11 cellular contexts compared by ENCODE assay signal in the genomic region with DNA sequence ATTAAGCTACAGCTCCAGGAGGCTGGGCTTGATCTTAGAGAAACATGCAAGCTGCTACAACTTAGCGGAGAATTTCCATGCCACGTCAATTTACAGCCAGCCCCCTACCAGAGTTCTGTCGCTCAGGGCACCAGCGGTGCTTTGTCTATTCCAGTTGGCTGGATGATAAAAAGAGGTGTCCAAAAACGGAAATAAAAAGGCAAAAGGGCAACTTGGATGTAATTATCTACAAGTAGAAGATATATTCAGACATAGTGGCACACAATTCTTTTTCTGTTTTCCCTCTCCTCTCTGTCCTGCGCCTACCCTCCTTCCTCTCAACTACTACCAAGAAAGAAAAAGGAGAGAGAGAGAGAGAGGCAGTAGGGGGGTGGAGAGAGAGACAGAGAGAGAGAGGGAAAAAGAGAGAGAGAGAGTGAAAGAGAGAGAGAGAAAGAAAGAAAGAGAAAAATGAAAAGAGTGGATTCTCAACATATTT. TPM values are rescaled to one million over a fixed set of nuclear protein-coding genes. Genes with fewer than 3 reads are reported as not detected.
DNase-seq lines count a peak whose midpoint lies in the region; ATAC-seq, FAIRE-seq and TF ChIP-seq lines count a peak whose summit lies in the region.
"Had no signal": no experiment of that assay in that cellular context is flagged by ENCODE, and none has a peak within 500 bp of the region (broad histone marks: within the 10 kb centered on the region; RNA-seq: fewer than 3 reads in every experiment).

No MANE protein-coding gene starts in this region.

- TF ChIP-seq CTCF in stomach (IDR thresholded peaks at IDR 0.05): no peak

- no peak for FAIRE-seq in small intestine (lab: Jason Lieb, UNC)
- FAIRE-seq: keratinocyte, urothelium cell line had no signal

- TF ChIP-seq POLR2A in stomach (IDR thresholded peaks at IDR 0.05) (no peak), GM18505 (IDR thresholded peaks at IDR 0.05; ENCODE audit: borderline replicate concordance, extremely low read depth, insufficient read depth, insufficient read length) (no peak)

- H3K36me3 ChIP-seq in stomach (no peaks in the 10 kb centered on the region), small intestine (ENCODE audit: control insufficient read depth in 2 of 2, insufficient read depth in 2 of 2, low read length in 2 of 2) (no peaks in the 10 kb centered on the region)

- whole genome bisulfite sequencing in stomach, 5 donors: 38 to 66% (median 56%) methylated on average over 6 of the region's 6 CpGs
- WGBS in small intestine, 3 donors: 39 to 50% (median 46%) methylated on average over 6 of the region's 6 CpGs

- TF ChIP-seq EP300 in stomach (IDR thresholded peaks at IDR 0.05): no peak

- no peak for ATAC-seq in GM18505 (IDR thresholded peaks at IDR 0.05; ENCODE audit: unreplicated experiment)

- intact Hi-C loops in stomach (cut with DNase I; ENCODE audit: low total_unique reads): no loop called here

- DNase-seq in HCEC 1CT: peak; percentile 35
- DNase-seq in dermis blood vessel endothelial cell: peak; percentile 73
- DNase-seq in left kidney (ENCODE audit: low read depth, low spot score): peak; percentile 80
- DNase-seq in stomach: no peak
- DNase-seq in NCI-H187 (lab: John Stamatoyannopoulos, UW): no peak
- DNase-seq in small intestine: no peak
- no peak for DNase-seq in stimulated activated CD4-positive, alpha-beta T cell treated with anti-CD3 and anti-CD28 coated beads, Interleukin-12 subunit alpha, Interleukin-12 subunit beta, amount 100 ng/mL, for 4 hours
- DNase-seq: activated T-cell treated with anti-CD3 and anti-CD28 coated beads for 4 hours had no signal

- H3K27me3 ChIP-seq in stomach: no peaks in the 10 kb centered on the region
- H3K27me3 ChIP-seq in small intestine (ENCODE audit: control insufficient read depth in 2 of 2, insufficient read depth in 2 of 2, low read length in 2 of 2): no peaks in the 10 kb centered on the region

- no peaks in the 10 kb centered on the region for H3K9me3 ChIP-seq in stomach
- no peaks in the 10 kb centered on the region for H3K9me3 ChIP-seq in small intestine (ENCODE audit: control insufficient read depth, low read depth)

- H3K27ac ChIP-seq in stomach (peak overlapping the region in 4 of 5 donors; percentile 13 to 66 (median 52)), small intestine (ENCODE audit: low read depth in 1 of 2, low read length in 1 of 2) (peak overlapping the region in 1 of 2 donors; percentile 59)

- peaks cover 0 to 14% (median 2%) of the 10 kb centered on the region in 4 donors for H3K4me1 ChIP-seq in stomach
- no peaks in the 10 kb centered on the region for H3K4me1 ChIP-seq in small intestine (ENCODE audit: control insufficient read depth in 2 of 2, insufficient read depth in 1 of 2, low read depth in 1 of 2, low read length in 1 of 2)

- H3K4me3 ChIP-seq in stomach (peak overlapping the region; percentile 11 to 28 (median 26)), small intestine (ENCODE audit: low read depth in 1 of 2, low read length in 2 of 2) (no peak overlapping the region)

RNA-seq across cellular contexts. Expression of gene RFTN2, which starts 0.4 kb away (rescaled TPM):
- 14.4 and 22.0 TPM in 2 replicates for total RNA-seq in dermis blood vessel endothelial cell
- 10 to 100 TPM in 2 of 5 donors, 1 to 10 TPM in 1, under 1 TPM in 2; 0.45 to 13.3 (median 1.6) TPM for total RNA-seq in stomach
- 1 to 10 TPM in 2 of 3 donors, under 1 TPM in 1; 0.65 to 5.0 (median 2.7) TPM for polyA plus RNA-seq in stomach
- polyA plus RNA-seq in small intestine: 1 to 10 TPM in 2 of 3 donors, not detected in 1; 1.1 to 1.5 TPM

RNA-seq across cellular contexts. Expression of gene MARS2, which starts 29.4 kb away (rescaled TPM):
- total RNA-seq in dermis blood vessel endothelial cell (8.7 and 9.4 TPM in 2 replicates), stomach (10 to 100 TPM in 1 of 5 donors, 1 to 10 TPM in 3, under 1 TPM in 1; 0.58 to 14.8 (median 6.8) TPM)
- polyA plus RNA-seq in stomach (1 to 10 TPM; 2.4 to 3.2 (median 3.0) TPM), small intestine (1 to 10 TPM; 2.7 to 7.1 (median 3.0) TPM)

Comparison
In these comparisons a context has a peak if more than half of its experiments do, and no peak if none do; other contexts are left out.
1. DNase-seq: peak in HCEC 1CT (single experiment), dermis blood vessel endothelial cell (single experiment) and left kidney (single experiment); none in stomach (single experiment), NCI-H187 (0 of 2), small intestine (single experiment) and stimulated activated CD4-positive, alpha-beta T cell treated with anti-CD3 and anti-CD28 coated beads, Interleukin-12 subunit alpha, Interleukin-12 subunit beta, amount 100 ng/mL, for 4 hours (single experiment).
2. H3K4me3 ChIP-seq: peak in stomach (4 of 4); none in small intestine (0 of 2).